1 cellular context compared by ENCODE assay signal in genomic region chr17:5419356-5419958, GRCh38.
TF ChIP-seq lines count a peak whose summit lies in the region.

NUP88 (minus strand) TSS chr17:5419662; CDS start chr17:5419650, 12 bp downstream.

TF ChIP-seq in HEK293, 187 proteins besides CTCF, POLR2A, EP300 and RAD21 (continued from another document and continues in another):
- TF ChIP-seq, protein P1, sequence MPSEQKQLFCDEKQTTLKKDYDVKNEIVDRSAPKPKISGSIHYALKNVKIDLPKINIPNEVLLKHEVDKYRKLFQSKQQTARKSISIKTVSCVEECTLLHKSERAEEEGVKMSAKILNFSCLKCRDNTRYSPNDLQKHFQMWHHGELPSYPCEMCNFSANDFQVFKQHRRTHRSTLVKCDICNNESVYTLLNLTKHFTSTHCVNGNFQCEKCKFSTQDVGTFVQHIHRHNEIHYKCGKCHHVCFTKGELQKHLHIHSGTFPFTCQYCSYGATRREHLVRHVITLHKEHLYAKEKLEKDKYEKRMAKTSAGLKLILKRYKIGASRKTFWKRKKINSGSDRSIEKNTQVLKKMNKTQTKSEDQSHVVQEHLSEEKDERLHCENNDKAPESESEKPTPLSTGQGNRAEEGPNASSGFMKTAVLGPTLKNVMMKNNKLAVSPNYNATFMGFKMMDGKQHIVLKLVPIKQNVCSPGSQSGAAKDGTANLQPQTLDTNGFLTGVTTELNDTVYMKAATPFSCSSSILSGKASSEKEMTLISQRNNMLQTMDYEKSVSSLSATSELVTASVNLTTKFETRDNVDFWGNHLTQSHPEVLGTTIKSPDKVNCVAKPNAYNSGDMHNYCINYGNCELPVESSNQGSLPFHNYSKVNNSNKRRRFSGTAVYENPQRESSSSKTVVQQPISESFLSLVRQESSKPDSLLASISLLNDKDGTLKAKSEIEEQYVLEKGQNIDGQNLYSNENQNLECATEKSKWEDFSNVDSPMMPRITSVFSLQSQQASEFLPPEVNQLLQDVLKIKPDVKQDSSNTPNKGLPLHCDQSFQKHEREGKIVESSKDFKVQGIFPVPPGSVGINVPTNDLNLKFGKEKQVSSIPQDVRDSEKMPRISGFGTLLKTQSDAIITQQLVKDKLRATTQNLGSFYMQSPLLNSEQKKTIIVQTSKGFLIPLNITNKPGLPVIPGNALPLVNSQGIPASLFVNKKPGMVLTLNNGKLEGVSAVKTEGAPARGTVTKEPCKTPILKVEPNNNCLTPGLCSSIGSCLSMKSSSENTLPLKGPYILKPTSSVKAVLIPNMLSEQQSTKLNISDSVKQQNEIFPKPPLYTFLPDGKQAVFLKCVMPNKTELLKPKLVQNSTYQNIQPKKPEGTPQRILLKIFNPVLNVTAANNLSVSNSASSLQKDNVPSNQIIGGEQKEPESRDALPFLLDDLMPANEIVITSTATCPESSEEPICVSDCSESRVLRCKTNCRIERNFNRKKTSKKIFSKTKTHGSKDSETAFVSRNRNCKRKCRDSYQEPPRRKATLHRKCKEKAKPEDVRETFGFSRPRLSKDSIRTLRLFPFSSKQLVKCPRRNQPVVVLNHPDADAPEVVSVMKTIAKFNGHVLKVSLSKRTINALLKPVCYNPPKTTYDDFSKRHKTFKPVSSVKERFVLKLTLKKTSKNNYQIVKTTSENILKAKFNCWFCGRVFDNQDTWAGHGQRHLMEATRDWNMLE (tag by site-specific recombination; conservative IDR thresholded peaks at IDR 0.05; ENCODE audit: low read depth) = 0 out of 2 replicates have a peak, but pooled peaks have one; percentile 15
- TF ChIP-seq SETDB1 (IDR thresholded peaks at IDR 0.05; ENCODE audit: insufficient read length, low read length) (peak; percentile 34), ZNF341 (tag by site-specific recombination; IDR thresholded peaks at IDR 0.05; ENCODE audit: low read depth) (peak; percentile 90), ELK4 (IDR thresholded peaks at IDR 0.05; ENCODE audit: borderline replicate concordance, low read depth, low read length) (no peak; the same call in 1 of the 2 replicates), PATZ1 (tag by site-specific recombination; IDR thresholded peaks at IDR 0.05) (peak; percentile 31; the same call in 1 of the 2 replicates), KLF9 (tag by site-specific recombination; IDR thresholded peaks at IDR 0.05; ENCODE audit: low read depth) (0 out of 2 replicates have a peak, but pooled peaks have one; percentile 40), ZNF600 (tag by site-specific recombination; IDR thresholded peaks at IDR 0.05) (peak; percentile 19), GLI4 (tag by site-specific recombination; IDR thresholded peaks at IDR 0.05) (0 out of 2 replicates have a peak, but pooled peaks have one; percentile 59), ZNF596 (tag by site-specific recombination; IDR thresholded peaks at IDR 0.05) (no peak), ZBTB10 (tag by site-specific recombination; IDR thresholded peaks at IDR 0.05) (peak; percentile 95), KLF10 (tag by site-specific recombination; IDR thresholded peaks at IDR 0.05) (no peak; the same call in 1 of the 2 replicates), BCL11B (tag by site-specific recombination; IDR thresholded peaks at IDR 0.05; ENCODE audit: low read depth) (peak; percentile 48; the same call in 1 of the 2 replicates), YY1 (tag by site-specific recombination; IDR thresholded peaks at IDR 0.05) (peak; percentile 89), FEZF1 (tag by site-specific recombination; IDR thresholded peaks at IDR 0.05) (peak; percentile 76), ZNF645 (tag by site-specific recombination; IDR thresholded peaks at IDR 0.05) (no peak), ZNF777 (tag by site-specific recombination; IDR thresholded peaks at IDR 0.05; ENCODE audit: borderline replicate concordance) (peak; percentile 65; the same call in 1 of the 2 replicates), ZNF501 (tag by site-specific recombination; IDR thresholded peaks at IDR 0.05) (peak; percentile 85), ZNF394 (tag by site-specific recombination; IDR thresholded peaks at IDR 0.05; ENCODE audit: borderline replicate concordance) (peak; percentile 99), YY2 (tag by site-specific recombination; IDR thresholded peaks at IDR 0.05) (peak; percentile 88)
- TF ChIP-seq, protein P2, sequence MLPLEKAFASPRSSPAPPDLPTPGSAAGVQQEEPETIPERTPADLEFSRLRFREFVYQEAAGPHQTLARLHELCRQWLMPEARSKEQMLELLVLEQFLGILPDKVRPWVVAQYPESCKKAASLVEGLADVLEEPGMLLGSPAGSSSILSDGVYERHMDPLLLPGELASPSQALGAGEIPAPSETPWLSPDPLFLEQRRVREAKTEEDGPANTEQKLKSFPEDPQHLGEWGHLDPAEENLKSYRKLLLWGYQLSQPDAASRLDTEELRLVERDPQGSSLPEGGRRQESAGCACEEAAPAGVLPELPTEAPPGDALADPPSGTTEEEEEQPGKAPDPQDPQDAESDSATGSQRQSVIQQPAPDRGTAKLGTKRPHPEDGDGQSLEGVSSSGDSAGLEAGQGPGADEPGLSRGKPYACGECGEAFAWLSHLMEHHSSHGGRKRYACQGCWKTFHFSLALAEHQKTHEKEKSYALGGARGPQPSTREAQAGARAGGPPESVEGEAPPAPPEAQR (tag by site-specific recombination; IDR thresholded peaks at IDR 0.05) = 0 out of 2 replicates have a peak, but pooled peaks have one; percentile 16
- TF ChIP-seq, protein P3, sequence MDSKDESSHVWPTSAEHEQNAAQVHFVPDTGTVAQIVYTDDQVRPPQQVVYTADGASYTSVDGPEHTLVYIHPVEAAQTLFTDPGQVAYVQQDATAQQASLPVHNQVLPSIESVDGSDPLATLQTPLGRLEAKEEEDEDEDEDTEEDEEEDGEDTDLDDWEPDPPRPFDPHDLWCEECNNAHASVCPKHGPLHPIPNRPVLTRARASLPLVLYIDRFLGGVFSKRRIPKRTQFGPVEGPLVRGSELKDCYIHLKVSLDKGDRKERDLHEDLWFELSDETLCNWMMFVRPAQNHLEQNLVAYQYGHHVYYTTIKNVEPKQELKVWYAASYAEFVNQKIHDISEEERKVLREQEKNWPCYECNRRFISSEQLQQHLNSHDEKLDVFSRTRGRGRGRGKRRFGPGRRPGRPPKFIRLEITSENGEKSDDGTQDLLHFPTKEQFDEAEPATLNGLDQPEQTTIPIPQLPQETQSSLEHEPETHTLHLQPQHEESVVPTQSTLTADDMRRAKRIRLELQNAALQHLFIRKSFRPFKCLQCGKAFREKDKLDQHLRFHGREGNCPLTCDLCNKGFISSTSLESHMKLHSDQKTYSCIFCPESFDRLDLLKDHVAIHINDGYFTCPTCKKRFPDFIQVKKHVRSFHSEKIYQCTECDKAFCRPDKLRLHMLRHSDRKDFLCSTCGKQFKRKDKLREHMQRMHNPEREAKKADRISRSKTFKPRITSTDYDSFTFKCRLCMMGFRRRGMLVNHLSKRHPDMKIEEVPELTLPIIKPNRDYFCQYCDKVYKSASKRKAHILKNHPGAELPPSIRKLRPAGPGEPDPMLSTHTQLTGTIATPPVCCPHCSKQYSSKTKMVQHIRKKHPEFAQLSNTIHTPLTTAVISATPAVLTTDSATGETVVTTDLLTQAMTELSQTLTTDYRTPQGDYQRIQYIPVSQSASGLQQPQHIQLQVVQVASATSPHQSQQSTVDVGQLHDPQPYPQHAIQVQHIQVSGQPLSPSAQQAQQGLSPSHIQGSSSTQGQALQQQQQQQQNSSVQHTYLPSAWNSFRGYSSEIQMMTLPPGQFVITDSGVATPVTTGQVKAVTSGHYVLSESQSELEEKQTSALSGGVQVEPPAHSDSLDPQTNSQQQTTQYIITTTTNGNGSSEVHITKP (tag by site-specific recombination; IDR thresholded peaks at IDR 0.05) = peak; percentile 97
- TF ChIP-seq, protein P4, sequence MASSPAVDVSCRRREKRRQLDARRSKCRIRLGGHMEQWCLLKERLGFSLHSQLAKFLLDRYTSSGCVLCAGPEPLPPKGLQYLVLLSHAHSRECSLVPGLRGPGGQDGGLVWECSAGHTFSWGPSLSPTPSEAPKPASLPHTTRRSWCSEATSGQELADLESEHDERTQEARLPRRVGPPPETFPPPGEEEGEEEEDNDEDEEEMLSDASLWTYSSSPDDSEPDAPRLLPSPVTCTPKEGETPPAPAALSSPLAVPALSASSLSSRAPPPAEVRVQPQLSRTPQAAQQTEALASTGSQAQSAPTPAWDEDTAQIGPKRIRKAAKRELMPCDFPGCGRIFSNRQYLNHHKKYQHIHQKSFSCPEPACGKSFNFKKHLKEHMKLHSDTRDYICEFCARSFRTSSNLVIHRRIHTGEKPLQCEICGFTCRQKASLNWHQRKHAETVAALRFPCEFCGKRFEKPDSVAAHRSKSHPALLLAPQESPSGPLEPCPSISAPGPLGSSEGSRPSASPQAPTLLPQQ (tag by site-specific recombination; IDR thresholded peaks at IDR 0.05) = peak; percentile 45; the same call in 1 of the 2 replicates
- TF ChIP-seq, protein P5, sequence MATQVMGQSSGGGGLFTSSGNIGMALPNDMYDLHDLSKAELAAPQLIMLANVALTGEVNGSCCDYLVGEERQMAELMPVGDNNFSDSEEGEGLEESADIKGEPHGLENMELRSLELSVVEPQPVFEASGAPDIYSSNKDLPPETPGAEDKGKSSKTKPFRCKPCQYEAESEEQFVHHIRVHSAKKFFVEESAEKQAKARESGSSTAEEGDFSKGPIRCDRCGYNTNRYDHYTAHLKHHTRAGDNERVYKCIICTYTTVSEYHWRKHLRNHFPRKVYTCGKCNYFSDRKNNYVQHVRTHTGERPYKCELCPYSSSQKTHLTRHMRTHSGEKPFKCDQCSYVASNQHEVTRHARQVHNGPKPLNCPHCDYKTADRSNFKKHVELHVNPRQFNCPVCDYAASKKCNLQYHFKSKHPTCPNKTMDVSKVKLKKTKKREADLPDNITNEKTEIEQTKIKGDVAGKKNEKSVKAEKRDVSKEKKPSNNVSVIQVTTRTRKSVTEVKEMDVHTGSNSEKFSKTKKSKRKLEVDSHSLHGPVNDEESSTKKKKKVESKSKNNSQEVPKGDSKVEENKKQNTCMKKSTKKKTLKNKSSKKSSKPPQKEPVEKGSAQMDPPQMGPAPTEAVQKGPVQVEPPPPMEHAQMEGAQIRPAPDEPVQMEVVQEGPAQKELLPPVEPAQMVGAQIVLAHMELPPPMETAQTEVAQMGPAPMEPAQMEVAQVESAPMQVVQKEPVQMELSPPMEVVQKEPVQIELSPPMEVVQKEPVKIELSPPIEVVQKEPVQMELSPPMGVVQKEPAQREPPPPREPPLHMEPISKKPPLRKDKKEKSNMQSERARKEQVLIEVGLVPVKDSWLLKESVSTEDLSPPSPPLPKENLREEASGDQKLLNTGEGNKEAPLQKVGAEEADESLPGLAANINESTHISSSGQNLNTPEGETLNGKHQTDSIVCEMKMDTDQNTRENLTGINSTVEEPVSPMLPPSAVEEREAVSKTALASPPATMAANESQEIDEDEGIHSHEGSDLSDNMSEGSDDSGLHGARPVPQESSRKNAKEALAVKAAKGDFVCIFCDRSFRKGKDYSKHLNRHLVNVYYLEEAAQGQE (tag by site-specific recombination; IDR thresholded peaks at IDR 0.05) = peak; percentile 73
